ENCODE assay signal across 7 cellular contexts in genomic region chr15:44584162-44584749, GRCh38. TPM values are rescaled to one million over a fixed set of nuclear protein-coding genes. Genes with fewer than 3 reads are reported as not detected.
A peak's percentile ranks its signal among the peaks of the same experiment; 100 is the strongest.
DNase-seq lines count a peak whose midpoint lies in the region; ATAC-seq and TF ChIP-seq lines count a peak whose summit lies in the region.

No MANE protein-coding gene starts in this region.

- H3K4me1 Mint-ChIP-seq in activated CD4-positive, alpha-beta memory T cell treated with anti-CD3 and anti-CD28 coated beads, Interleukin-2, amount 10 ng/mL, durations not matched to agents 7 days and 5 days = peaks cover 14% of the 10 kb centered on the region

- H3K79me2 ChIP-seq in MM.1S (ENCODE audit: low read length) = no peaks in the 10 kb centered on the region
- H3K79me2 ChIP-seq in smooth muscle cell (ENCODE audit: low read depth) = no peaks in the 10 kb centered on the region

- H3K36me3 Mint-ChIP-seq in activated CD4-positive, alpha-beta memory T cell treated with anti-CD3 and anti-CD28 coated beads, Interleukin-2, amount 10 ng/mL, durations not matched to agents 7 days and 5 days (ENCODE audit: low read depth) = peaks cover 58% of the 10 kb centered on the region

- ATAC-seq in omental fat pad (ENCODE audit: low FRiP score) (no peak), GM21390 (IDR thresholded peaks at IDR 0.05; ENCODE audit: unreplicated experiment) (no peak)

- no peak overlapping the region for H3K27ac ChIP-seq in MM.1S (ENCODE audit: low read length)
- no peak overlapping the region for H3K27ac ChIP-seq in esophagus squamous epithelium
- no peak overlapping the region for H3K27ac ChIP-seq in smooth muscle cell (ENCODE audit: low read depth)

- H3K36me3 ChIP-seq in MM.1S (replicated peaks; ENCODE audit: insufficient read depth, low read length) (no peaks in the 10 kb centered on the region; the same call in 1 of the 2 replicates), esophagus squamous epithelium (peaks cover 0 to 97% (median 38%) of the 10 kb centered on the region in 3 donors), smooth muscle cell (ENCODE audit: low read depth) (peaks cover 9% of the 10 kb centered on the region)

- no peak overlapping the region for H2AFZ ChIP-seq in MM.1S (ENCODE audit: low read length)
- H2AFZ ChIP-seq in smooth muscle cell (ENCODE audit: low read depth) = no peak overlapping the region

- H4K20me1 ChIP-seq in MM.1S (ENCODE audit: insufficient read depth, low read length) (no peaks in the 10 kb centered on the region), smooth muscle cell (ENCODE audit: low read depth) (no peaks in the 10 kb centered on the region)

- H3K4me3 ChIP-seq in MM.1S (ENCODE audit: low read length) (no peak overlapping the region), esophagus squamous epithelium (no peak overlapping the region), smooth muscle cell (no peak overlapping the region)

- H3K9me3 Mint-ChIP-seq in activated CD4-positive, alpha-beta memory T cell treated with anti-CD3 and anti-CD28 coated beads, Interleukin-2, amount 10 ng/mL, durations not matched to agents 7 days and 5 days = no peaks in the 10 kb centered on the region

- H3K4me2 ChIP-seq in MM.1S (ENCODE audit: low read depth, low read length) (no peak overlapping the region), smooth muscle cell (no peak overlapping the region)

- H3K4me1 ChIP-seq in MM.1S (ENCODE audit: low read length) (no peaks in the 10 kb centered on the region), esophagus squamous epithelium (no peaks in the 10 kb centered on the region), smooth muscle cell (ENCODE audit: low read depth) (no peaks in the 10 kb centered on the region)

- POLR2A ChIA-PET in activated CD4-positive, alpha-beta memory T cell treated with anti-CD3 and anti-CD28 coated beads, Interleukin-2, amount 10 ng/mL, durations not matched to agents 7 days and 5 days (lab: Charles Lee) = interaction anchor here (1.0 to 2.8 kb wide), 10 partner anchors 14 to 155 kb away, joined by 3 to 12 read pairs (median 6); partner anchors contain the start of genes B2M, PATL2 and TRIM69

- in situ Hi-C loops in G401 (cut with HindIII; ENCODE audit: low sequenced_read_pairs) = no loop called here

- H3K27ac Mint-ChIP-seq in activated CD4-positive, alpha-beta memory T cell treated with anti-CD3 and anti-CD28 coated beads, Interleukin-2, amount 10 ng/mL, durations not matched to agents 7 days and 5 days = no peak overlapping the region

- intact Hi-C loops in esophagus squamous epithelium (cut with DNase I) = no loop called here

- H3K9ac ChIP-seq in MM.1S (ENCODE audit: low read length) (no peak overlapping the region), smooth muscle cell (ENCODE audit: low read depth) (no peak overlapping the region)

- 63 to 88% methylated on average over 5 of the region's 5 CpGs for WGBS in esophagus squamous epithelium, 2 donors
- 86% methylated on average over 5 of the region's 5 CpGs for WGBS in smooth muscle cell (ENCODE audit: low lambda C conversion rate)

- DNase-seq in G401 (ENCODE audit: low spot score) = peak; percentile 27
- DNase-seq in MM.1S = peak; percentile 61
- DNase-seq in activated CD4-positive, alpha-beta memory T cell treated with anti-CD3 and anti-CD28 coated beads, Interleukin-2, amount 10 ng/mL, durations not matched to agents 7 days and 5 days = peak; percentile 70
- no peak for DNase-seq in esophagus squamous epithelium (lab: John Stamatoyannopoulos, UW)
- DNase-seq in smooth muscle cell (lab: John Stamatoyannopoulos, UW; ENCODE audit: unreplicated experiment) = no peak
- no peak for DNase-seq in omental fat pad (ENCODE audit: low spot score)

- peak; percentile 74 for TF ChIP-seq CTCF in MM.1S (IDR thresholded peaks at IDR 0.05; ENCODE audit: low read length)
- TF ChIP-seq CTCF in esophagus squamous epithelium (IDR thresholded peaks at IDR 0.05) = peak; percentile 29 to 64 (median 43)
- peak; percentile 15 for TF ChIP-seq CTCF in smooth muscle cell (IDR thresholded peaks at IDR 0.05; ENCODE audit: borderline replicate concordance, insufficient read depth, poor library complexity, severe bottlenecking)
- no peak for TF ChIP-seq CTCF in omental fat pad (IDR thresholded peaks at IDR 0.05)

- TF ChIP-seq POLR2A in esophagus squamous epithelium (IDR thresholded peaks at IDR 0.05) = no peak

- no peaks in the 10 kb centered on the region for H3K27me3 ChIP-seq in MM.1S (replicated peaks; ENCODE audit: insufficient read depth, low read length)
- H3K27me3 ChIP-seq in esophagus squamous epithelium = no peaks in the 10 kb centered on the region
- H3K27me3 ChIP-seq in smooth muscle cell (ENCODE audit: low read depth) = no peaks in the 10 kb centered on the region

- H3K4me3 Mint-ChIP-seq in activated CD4-positive, alpha-beta memory T cell treated with anti-CD3 and anti-CD28 coated beads, Interleukin-2, amount 10 ng/mL, durations not matched to agents 7 days and 5 days = no peak overlapping the region

- H3K9me3 ChIP-seq in MM.1S (replicated peaks; ENCODE audit: insufficient read depth, low read length) (no peaks in the 10 kb centered on the region), esophagus squamous epithelium (no peaks in the 10 kb centered on the region), smooth muscle cell (replicated peaks; ENCODE audit: low read depth) (no peaks in the 10 kb centered on the region)

- CTCF ChIA-PET in activated CD4-positive, alpha-beta memory T cell treated with anti-CD3 and anti-CD28 coated beads, Interleukin-2, amount 10 ng/mL, durations not matched to agents 7 days and 5 days (lab: Charles Lee) = interaction anchor here (0.6 to 2.5 kb wide), 25 partner anchors 8 to 453 kb away, joined by 3 to 39 read pairs (median 4); partner anchors contain the start of genes SPG11 and TRIM69

- no peaks in the 10 kb centered on the region for H3K9me2 ChIP-seq in MM.1S (replicated peaks; ENCODE audit: insufficient read depth, low read length)

- H3F3A ChIP-seq in MM.1S (ENCODE audit: insufficient read depth, low read length) (no peaks in the 10 kb centered on the region), smooth muscle cell (ENCODE audit: low read depth) (no peaks in the 10 kb centered on the region)

- no peaks in the 10 kb centered on the region for H3K27me3 Mint-ChIP-seq in activated CD4-positive, alpha-beta memory T cell treated with anti-CD3 and anti-CD28 coated beads, Interleukin-2, amount 10 ng/mL, durations not matched to agents 7 days and 5 days

RNA-seq across cellular contexts. Expression of gene EIF3J, which starts 47.3 kb away (rescaled TPM):
- total RNA-seq in G401 (2014; rRNA removed; shearing (Covaris generic)) = 77.0 and 101 TPM in 2 replicates
- 10 to 100 TPM; 70.6 to 87.8 TPM for total RNA-seq in activated CD4-positive, alpha-beta memory T cell treated with anti-CD3 and anti-CD28 coated beads, Interleukin-2, amount 10 ng/mL, durations not matched to agents 7 days and 5 days
- total RNA-seq in esophagus squamous epithelium (10 to 100 TPM; 28.2 to 82.8 (median 58.6) TPM), smooth muscle cell (46.6 and 62.3 TPM in 2 replicates), omental fat pad (100 to 1,000 TPM in 1 of 4 donors, 10 to 100 TPM in 3; 45.0 to 155 (median 53.8) TPM)
- polyA plus RNA-seq in smooth muscle cell = 28.7 and 32.0 TPM in 2 replicates

Comparison
In these comparisons a context has a peak if more than half of its experiments do, and no peak if none do; other contexts are left out.
1. DNase-seq: peak in G401 (single experiment), MM.1S (single experiment) and activated CD4-positive, alpha-beta memory T cell treated with anti-CD3 and anti-CD28 coated beads, Interleukin-2, amount 10 ng/mL, durations not matched to agents 7 days and 5 days (single experiment); none in esophagus squamous epithelium (single experiment), smooth muscle cell (single experiment) and omental fat pad (single experiment).
2. CTCF ChIP-seq: peak in MM.1S (single experiment), esophagus squamous epithelium (6 of 6) and smooth muscle cell (single experiment); none in omental fat pad (0 of 3).